Comparison of ENCODE assay signal across 19 cellular contexts in genomic region chr17:5203908-5204294, GRCh38. TPM values are rescaled to one million over a fixed set of nuclear protein-coding genes. Genes with fewer than 3 reads are reported as not detected.
DNase-seq lines count a peak whose midpoint lies in the region; ATAC-seq and FAIRE-seq lines count a peak whose summit lies in the region.
"Had no signal": no experiment of that assay in that cellular context is flagged by ENCODE, and none has a peak within 500 bp of the region (broad histone marks: within the 10 kb centered on the region; RNA-seq: fewer than 3 reads in every experiment).

No MANE protein-coding gene starts in this region.

- POLR2A ChIA-PET in activated CD4-positive, alpha-beta T cell treated with anti-CD3 and anti-CD28 coated beads for 36 hours (lab: Charles Lee), result no interaction called here

- peaks cover 4% of the 10 kb centered on the region for H3K36me3 Mint-ChIP-seq in activated CD4-positive, alpha-beta T cell treated with anti-CD3 and anti-CD28 coated beads for 36 hours (ENCODE audit: low read depth)
- H3K36me3 Mint-ChIP-seq in stimulated activated effector memory CD8-positive, alpha-beta T cell treated with anti-CD3 and anti-CD28 coated beads, Interleukin-12 subunit alpha, Interleukin-12 subunit beta, amount 100 ng/mL, for 72 hours, result no peaks in the 10 kb centered on the region
- H3K36me3 Mint-ChIP-seq: natural killer cell treated with Interleukin-12 subunit alpha and Interleukin-12 subunit beta and Interleukin-15 and Interleukin-18, amount 100 ng/mL, for 72 hours had no signal

- peak; percentile 61 for ATAC-seq in activated CD4-positive, alpha-beta T cell treated with anti-CD3 and anti-CD28 coated beads for 36 hours
- ATAC-seq in stimulated activated effector memory CD8-positive, alpha-beta T cell treated with anti-CD3 and anti-CD28 coated beads, Interleukin-12 subunit alpha, Interleukin-12 subunit beta, amount 100 ng/mL, for 72 hours, result peak; percentile 82
- ATAC-seq in GM21515 (IDR thresholded peaks at IDR 0.05; ENCODE audit: unreplicated experiment), result no peak

- H3K4me3 Mint-ChIP-seq in activated CD4-positive, alpha-beta T cell treated with anti-CD3 and anti-CD28 coated beads for 36 hours, result no peak overlapping the region
- no peak overlapping the region for H3K4me3 Mint-ChIP-seq in stimulated activated effector memory CD8-positive, alpha-beta T cell treated with anti-CD3 and anti-CD28 coated beads, Interleukin-12 subunit alpha, Interleukin-12 subunit beta, amount 100 ng/mL, for 72 hours
- H3K4me3 Mint-ChIP-seq: activated naive CD8-positive, alpha-beta T cell treated with anti-CD3 and anti-CD28 coated beads, Interleukin-2, amount 10 ng/mL, durations not matched to agents 7 days and 5 days; natural killer cell treated with Interleukin-12 subunit alpha and Interleukin-12 subunit beta and Interleukin-15 and Interleukin-18, amount 100 ng/mL, for 72 hours had no signal

- FAIRE-seq in RCC 7860 (lab: Jason Lieb, UNC), result no peak

- peaks cover 2% of the 10 kb centered on the region for H3K9me3 Mint-ChIP-seq in activated CD4-positive, alpha-beta T cell treated with anti-CD3 and anti-CD28 coated beads for 36 hours (ENCODE audit: low read depth)
- no peaks in the 10 kb centered on the region for H3K9me3 Mint-ChIP-seq in stimulated activated effector memory CD8-positive, alpha-beta T cell treated with anti-CD3 and anti-CD28 coated beads, Interleukin-12 subunit alpha, Interleukin-12 subunit beta, amount 100 ng/mL, for 72 hours
- H3K9me3 Mint-ChIP-seq: natural killer cell treated with Interleukin-12 subunit alpha and Interleukin-12 subunit beta and Interleukin-15 and Interleukin-18, amount 100 ng/mL, for 72 hours had no signal

- peaks cover 5% of the 10 kb centered on the region for H3K4me1 Mint-ChIP-seq in activated CD4-positive, alpha-beta T cell treated with anti-CD3 and anti-CD28 coated beads for 36 hours
- peaks cover 10% of the 10 kb centered on the region for H3K4me1 Mint-ChIP-seq in stimulated activated effector memory CD8-positive, alpha-beta T cell treated with anti-CD3 and anti-CD28 coated beads, Interleukin-12 subunit alpha, Interleukin-12 subunit beta, amount 100 ng/mL, for 72 hours
- H3K4me1 Mint-ChIP-seq: activated naive CD8-positive, alpha-beta T cell treated with anti-CD3 and anti-CD28 coated beads, Interleukin-2, amount 10 ng/mL, durations not matched to agents 7 days and 5 days had no signal

- H3K27ac Mint-ChIP-seq in activated CD4-positive, alpha-beta T cell treated with anti-CD3 and anti-CD28 coated beads for 36 hours, result no peak overlapping the region
- H3K27ac Mint-ChIP-seq in stimulated activated effector memory CD8-positive, alpha-beta T cell treated with anti-CD3 and anti-CD28 coated beads, Interleukin-12 subunit alpha, Interleukin-12 subunit beta, amount 100 ng/mL, for 72 hours, result no peak overlapping the region
- H3K27ac Mint-ChIP-seq: activated naive CD8-positive, alpha-beta T cell treated with anti-CD3 and anti-CD28 coated beads, Interleukin-2, amount 10 ng/mL, durations not matched to agents 7 days and 5 days had no signal

- intact Hi-C loops in activated CD4-positive, alpha-beta T cell treated with anti-CD3 and anti-CD28 coated beads for 36 hours (cut with DNase I, micrococcal nuclease), result no loop called here

- H3K27me3 Mint-ChIP-seq in activated CD4-positive, alpha-beta T cell treated with anti-CD3 and anti-CD28 coated beads for 36 hours, result no peaks in the 10 kb centered on the region
- H3K27me3 Mint-ChIP-seq: activated naive CD8-positive, alpha-beta T cell treated with anti-CD3 and anti-CD28 coated beads, Interleukin-2, amount 10 ng/mL, durations not matched to agents 7 days and 5 days; natural killer cell treated with Interleukin-12 subunit alpha and Interleukin-12 subunit beta and Interleukin-15 and Interleukin-18, amount 100 ng/mL, for 72 hours had no signal

- no peak for DNase-seq in activated CD4-positive, alpha-beta T cell treated with anti-CD3 and anti-CD28 coated beads for 36 hours
- DNase-seq in activated CD4-positive, alpha-beta T cell treated with anti-CD3 and anti-CD28 coated beads, Interleukin-2, amount 50 U/mL, for 4 hours, result no peak
- DNase-seq in RCC 7860 (ENCODE audit: low spot score) (peak; percentile 13), fibroblast of gingiva (ENCODE audit: low read depth) (peak; percentile 45), Ammon's horn (ENCODE audit: low spot score) (no peak), NCI-H82 treated with DMSO at 0.1 percent for 48 hours (lab: John Stamatoyannopoulos, UW; ENCODE audit: unreplicated experiment) (no peak)
- no peak for DNase-seq in stimulated activated effector memory CD8-positive, alpha-beta T cell treated with anti-CD3 and anti-CD28 coated beads, Interleukin-12 subunit alpha, Interleukin-12 subunit beta, amount 100 ng/mL, for 72 hours (ENCODE audit: low spot score in 2 of 2)
- DNase-seq: activated CD8-positive, alpha-beta memory T cell treated with anti-CD3 and anti-CD28 coated beads, Interleukin-2, amount 50 U/mL, for 48 hours; activated naive CD8-positive, alpha-beta T cell treated with anti-CD3 and anti-CD28 coated beads, Interleukin-2, amount 10 ng/mL, durations not matched to agents 7 days and 5 days; Karpas-422; NCI-H1436; stimulated activated CD4-positive, alpha-beta T cell treated with anti-CD3 and anti-CD28 coated beads, Interleukin-4, amount 100 ng/mL, for 1 hour; SW 1271 had no signal

- CTCF ChIA-PET in activated CD4-positive, alpha-beta T cell treated with anti-CD3 and anti-CD28 coated beads for 36 hours (lab: Charles Lee), result no interaction called here

RNA-seq across cellular contexts. Expression of gene ZNF594, which starts 12.2 kb away (rescaled TPM):
- total RNA-seq in activated CD4-positive, alpha-beta T cell treated with anti-CD3 and anti-CD28 coated beads for 36 hours, result 1 to 10 TPM; 8.0 to 8.4 TPM

RNA-seq across cellular contexts. Expression of gene SCIMP, which starts 30.8 kb away (rescaled TPM):
- not detected for total RNA-seq in activated CD4-positive, alpha-beta T cell treated with anti-CD3 and anti-CD28 coated beads for 36 hours
- total RNA-seq: A673, chondrocyte, epithelial cell of proximal tubule, PC-9 had no signal

Comparison
In these comparisons a context has a peak if more than half of its experiments do, and no peak if none do; other contexts are left out.
1. DNase-seq: peak in RCC 7860 (single experiment) and fibroblast of gingiva (single experiment); none in activated CD4-positive, alpha-beta T cell treated with anti-CD3 and anti-CD28 coated beads for 36 hours (single experiment), activated CD4-positive, alpha-beta T cell treated with anti-CD3 and anti-CD28 coated beads, Interleukin-2, amount 50 U/mL, for 4 hours (0 of 2), stimulated activated effector memory CD8-positive, alpha-beta T cell treated with anti-CD3 and anti-CD28 coated beads, Interleukin-12 subunit alpha, Interleukin-12 subunit beta, amount 100 ng/mL, for 72 hours (0 of 2), Ammon's horn (single experiment) and NCI-H82 treated with DMSO at 0.1 percent for 48 hours (single experiment).